ENCODE assay signal across 1 cellular context in genomic region chr7:36611703-36612102, GRCh38.
TF ChIP-seq lines count a peak whose summit lies in the region.

No MANE protein-coding gene starts in this region.

TF ChIP-seq in IMR-90, 13 proteins besides CTCF, POLR2A, EP300 and RAD21 (continued from another document):
- no peak for TF ChIP-seq RFX5 (IDR thresholded peaks at IDR 0.05; ENCODE audit: low read depth, low read length)
TF ChIP-seq in IMR-90: peak in this region for 0.
